8 cellular contexts compared by ENCODE assay signal in genomic region chr2:85728342-85728741, GRCh38. TPM values are rescaled to one million over a fixed set of nuclear protein-coding genes. Genes with fewer than 3 reads are reported as not detected.
"Had no signal": no experiment of that assay in that cellular context is flagged by ENCODE, and none has a peak within 500 bp of the region (broad histone marks: within the 10 kb centered on the region; RNA-seq: fewer than 3 reads in every experiment).

No MANE protein-coding gene starts in this region.

- H3K36me3 ChIP-seq: SJCRH30, transverse colon had no signal

- H3K27ac ChIP-seq: epithelial cell of prostate, transverse colon had no signal

- H3K27me3 ChIP-seq: SJCRH30 had no signal

- H3K4me3 ChIP-seq: skin epidermis, transverse colon had no signal

- H3K9me3 ChIP-seq: SJCRH30, transverse colon had no signal

RNA-seq across cellular contexts. Expression of gene ATOH8, which starts 25.4 kb away (rescaled TPM):
- total RNA-seq: activated CD4-positive, alpha-beta memory T cell treated with anti-CD3 and anti-CD28 coated beads for 36 hours had no signal

RNA-seq across cellular contexts. Expression of gene GNLY, which starts 34.2 kb away (rescaled TPM):
- total RNA-seq: glomerular endothelial cell, osteocyte, SJCRH30 had no signal
- polyA plus RNA-seq: neural cell had no signal
